ENCODE assay signal across 32 cellular contexts in genomic region chr3:126395846-126396513, GRCh38. TPM values are rescaled to one million over a fixed set of nuclear protein-coding genes. Genes with fewer than 3 reads are reported as not detected.
"Had no signal": no experiment of that assay in that cellular context is flagged by ENCODE, and none has a peak within 500 bp of the region (broad histone marks: within the 10 kb centered on the region; RNA-seq: fewer than 3 reads in every experiment).

No MANE protein-coding gene starts in this region.

- DNase-seq: central memory CD4-positive, alpha-beta T cell; dermis blood vessel endothelial cell; effector memory CD4-positive, alpha-beta T cell; foreskin keratinocyte; heart left ventricle; left ventricle myocardium superior; lower lobe of right lung; natural killer cell; posterior cingulate gyrus; stimulated activated CD4-positive, alpha-beta T cell treated with anti-CD3 and anti-CD28 coated beads, Interleukin-4, amount 100 ng/mL, for 1 hour; stimulated activated CD8-positive, alpha-beta memory T cell treated with anti-CD3 and anti-CD28 coated beads, Interleukin-4, amount 100 ng/mL, for 48 hours; stimulated activated naive CD4-positive, alpha-beta T cell; stimulated activated naive CD8-positive, alpha-beta T cell treated with anti-CD3 and anti-CD28 coated beads, Interleukin-15, amount 100 ng/mL, for 72 hours; transverse colon; upper lobe of right lung had no signal

- FAIRE-seq: endothelial cell of umbilical vein had no signal

- H2AFZ ChIP-seq: hepatocyte had no signal

- H3K9me3 ChIP-seq: esophagus muscularis mucosa, gastroesophageal sphincter, heart left ventricle, lower lobe of right lung, psoas muscle, right lobe of liver, suprapubic skin, transverse colon, upper lobe of right lung, vagina had no signal

- H3K36me3 ChIP-seq: esophagus muscularis mucosa, gastroesophageal sphincter, heart left ventricle, lower lobe of right lung, right lobe of liver, suprapubic skin, transverse colon, upper lobe of right lung, vagina had no signal

- ATAC-seq: foreskin keratinocyte; gastroesophageal sphincter; heart left ventricle; left colon; left ventricle myocardium superior; lower lobe of right lung; natural killer cell; psoas muscle; right lobe of liver; stimulated activated naive CD8-positive, alpha-beta T cell treated with anti-CD3 and anti-CD28 coated beads, Interleukin-15, amount 100 ng/mL, for 72 hours; upper lobe of right lung had no signal

- H3K27ac ChIP-seq: coronary artery, esophagus muscularis mucosa, foreskin keratinocyte, gastroesophageal sphincter, heart left ventricle, hepatocyte, lower lobe of right lung, psoas muscle, right lobe of liver, suprapubic skin, transverse colon, upper lobe of right lung, vagina had no signal

- H3K4me1 ChIP-seq: foreskin keratinocyte, psoas muscle, right lobe of liver, upper lobe of right lung had no signal

- H3K79me2 ChIP-seq: hepatocyte had no signal

- H3K4me3 ChIP-seq: esophagus muscularis mucosa, gastroesophageal sphincter, heart left ventricle, hepatocyte, lower lobe of right lung, psoas muscle, right lobe of liver, suprapubic skin, transverse colon, upper lobe of right lung, vagina had no signal

- H3K27me3 ChIP-seq: right lobe of liver, vagina had no signal

RNA-seq across cellular contexts. Expression of gene CFAP100, which starts 1.3 kb away (rescaled TPM):
- total RNA-seq: dermis blood vessel endothelial cell, endothelial cell of umbilical vein, epithelial cell of proximal tubule, esophagus muscularis mucosa, fibroblast of lung, foreskin keratinocyte, gastroesophageal sphincter, heart left ventricle, hepatocyte, kidney epithelial cell, left colon, left ventricle myocardium superior, mononuclear cell, natural killer cell, osteocyte, psoas muscle, renal cortical epithelial cell, right lobe of liver, skeletal muscle tissue, suprapubic skin, transverse colon, upper lobe of right lung, vagina had no signal
- polyA plus RNA-seq: endothelial cell of umbilical vein, fibroblast of lung, foreskin keratinocyte, heart left ventricle, hepatocyte, psoas muscle had no signal

RNA-seq across cellular contexts. Expression of gene KLF15, which starts 38.8 kb away (rescaled TPM):
- total RNA-seq: epithelial cell of proximal tubule, mononuclear cell had no signal
- polyA plus RNA-seq: foreskin keratinocyte had no signal
